ENCODE assay signal across 8 cellular contexts in the genomic region with DNA sequence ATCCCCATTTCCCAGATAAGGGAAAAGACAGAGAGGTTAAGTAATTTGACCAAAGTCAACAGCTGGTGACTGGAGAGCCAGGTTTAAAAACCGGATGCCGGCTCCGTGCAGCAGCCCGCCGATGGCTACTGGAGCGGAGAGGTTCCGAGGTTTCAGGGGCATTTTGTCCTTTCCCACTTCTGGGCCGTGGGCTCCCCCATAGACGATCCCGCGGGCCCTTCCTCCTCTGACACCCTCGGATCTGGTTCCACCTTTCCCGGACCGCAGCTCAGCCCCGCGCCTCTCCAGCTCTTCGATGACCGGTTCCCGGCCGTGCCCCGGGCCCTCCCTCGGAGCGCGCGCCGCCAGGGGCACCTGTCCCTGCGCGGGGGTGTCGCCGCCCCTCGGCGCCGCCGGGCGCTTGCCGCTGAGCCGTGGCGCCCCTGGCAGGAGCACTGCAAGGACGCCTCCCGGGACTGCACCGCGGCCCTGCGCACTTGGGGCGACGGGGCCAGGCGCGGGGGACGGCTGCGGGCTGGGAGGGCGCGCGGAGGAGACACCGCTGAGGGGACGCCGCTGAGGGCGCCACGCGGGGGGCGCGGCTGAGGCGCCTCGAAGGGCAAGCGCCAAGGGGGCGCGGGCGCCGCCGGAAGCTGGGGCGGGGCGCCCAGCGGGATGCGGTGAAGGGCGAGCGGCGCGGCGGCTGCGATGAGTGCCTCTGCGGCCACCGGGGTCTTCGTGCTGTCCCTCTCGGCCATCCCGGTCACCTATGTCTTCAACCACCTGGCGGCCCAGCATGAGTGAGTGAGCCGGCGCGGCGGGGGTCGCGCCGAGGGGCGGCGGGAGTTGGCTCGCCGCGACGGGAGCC. TPM values are rescaled to one million over a fixed set of nuclear protein-coding genes. Genes with fewer than 3 reads are reported as not detected.
DNase-seq lines count a peak whose midpoint lies in the region; ATAC-seq and TF ChIP-seq lines count a peak whose summit lies in the region.

A gene (plus strand): TSS at position 652 of the 847 bp plus-strand sequence. CDS start 36 bp downstream, at position 688.

- H3K27ac Mint-ChIP-seq in WTC11, result no peak within 1 kb of the TSS
- H3K27ac Mint-ChIP-seq in naive thymus-derived CD4-positive, alpha-beta T cell, result peak within 1 kb of the TSS in 1 of 9 donors; percentile 90

- H3K27ac ChIP-seq in GM23248 (no peak within 1 kb of the TSS), esophagus (ENCODE audit: low read depth in 2 of 2, low read length in 1 of 2) (peak within 1 kb of the TSS in 1 of 2 donors; percentile 56)
- no peak within 1 kb of the TSS for H3K27ac ChIP-seq in naive thymus-derived CD4-positive, alpha-beta T cell (ENCODE audit: low read depth, low read length)

- peaks cover 52% of the 10 kb centered on the region for H3K27me3 Mint-ChIP-seq in WTC11 (ENCODE audit: low read depth)
- peaks cover 26 to 66% (median 53%) of the 10 kb centered on the region in 5 donors for H3K27me3 Mint-ChIP-seq in naive thymus-derived CD4-positive, alpha-beta T cell

- H3K9me3 Mint-ChIP-seq in WTC11, result peaks cover 9% of the 10 kb centered on the region
- peaks cover 0 to 7% (median 0%) of the 10 kb centered on the region in 11 donors for H3K9me3 Mint-ChIP-seq in naive thymus-derived CD4-positive, alpha-beta T cell

- peak; percentile 79 for DNase-seq in D341Med (ENCODE audit: low spot score)
- DNase-seq in GM23248, result peak; percentile 21
- peak; percentile 26 for DNase-seq in WTC11 (ENCODE audit: low spot score)
- DNase-seq in naive thymus-derived CD4-positive, alpha-beta T cell, result peak in 3 of 9 donors; percentile 13 to 62 (median 14)
- DNase-seq in A172 (ENCODE audit: low spot score), result no peak
- DNase-seq in amniotic stem cell (lab: John Stamatoyannopoulos, UW), result no peak
- DNase-seq in GOT3 (lab: John Stamatoyannopoulos, UW), result no peak

- 3 to 4% methylated on average over 17 to 84 of the region's 97 CpGs for WGBS in GM23248 (ENCODE audit: low coverage in 1 of 2, low lambda C conversion rate in 2 of 2, missing lambda C conversion rate in 2 of 2), 2 experiments
- WGBS in esophagus, 2 donors, result 1 to 2% methylated on average over 81 to 97 of the region's 97 CpGs

- peak; percentile 61 for ATAC-seq in WTC11
- peak; percentile 41 for ATAC-seq in naive thymus-derived CD4-positive, alpha-beta T cell

- intact Hi-C loops in naive thymus-derived CD4-positive, alpha-beta T cell (cut with micrococcal nuclease), result loop anchor here in 1 of 2 donors (1.0 to 5.0 kb wide), 3 partner anchors 55 to 298 kb away; a partner anchor contains a TSS

- POLR2A ChIA-PET in WTC11 (lab: Charles Lee), result interaction anchor here (0.7 to 1.1 kb wide), 3 partner anchors 38 to 101 kb away, joined by 3 read pairs; no protein-coding TSS in a partner anchor
- POLR2A ChIA-PET in naive thymus-derived CD4-positive, alpha-beta T cell (lab: Charles Lee), result interaction anchor here (0.6 kb wide), 1 partner anchor 9 kb away, joined by 4 read pairs; no protein-coding TSS in a partner anchor

- H3K27me3 ChIP-seq in GM23248 (replicated peaks; ENCODE audit: insufficient read depth) (peaks cover 40% of the 10 kb centered on the region), esophagus (ENCODE audit: control insufficient read depth in 1 of 2, insufficient read depth in 2 of 2, low read length in 2 of 2) (peaks cover 0 to 16% of the 10 kb centered on the region in 2 donors)
- no peaks in the 10 kb centered on the region for H3K27me3 ChIP-seq in naive thymus-derived CD4-positive, alpha-beta T cell (ENCODE audit: control insufficient read depth in 2 of 2, insufficient read depth in 2 of 2, low read length in 2 of 2)

- TF ChIP-seq CTCF in WTC11 (IDR thresholded peaks at IDR 0.05), result no peak

- H3F3A ChIP-seq in GM23248 (ENCODE audit: insufficient read depth), result no peaks in the 10 kb centered on the region

- no peaks in the 10 kb centered on the region for H3K79me2 ChIP-seq in GM23248 (ENCODE audit: insufficient read depth)

- H3K36me3 Mint-ChIP-seq in WTC11, result no peaks in the 10 kb centered on the region
- peaks cover 0 to 25% (median 3%) of the 10 kb centered on the region in 5 donors for H3K36me3 Mint-ChIP-seq in naive thymus-derived CD4-positive, alpha-beta T cell

- H3K9me3 ChIP-seq in GM23248 (ENCODE audit: low read depth), result no peaks in the 10 kb centered on the region
- H3K9me3 ChIP-seq in esophagus (ENCODE audit: control insufficient read depth in 2 of 2, insufficient read depth in 1 of 2, low read depth in 1 of 2, low read length in 1 of 2), result no peaks in the 10 kb centered on the region
- no peaks in the 10 kb centered on the region for H3K9me3 ChIP-seq in naive thymus-derived CD4-positive, alpha-beta T cell (ENCODE audit: control insufficient read depth in 2 of 3, low read length in 3 of 3)

- peaks cover 9% of the 10 kb centered on the region for H3K4me1 Mint-ChIP-seq in WTC11
- H3K4me1 Mint-ChIP-seq in naive thymus-derived CD4-positive, alpha-beta T cell, result peaks cover 11 to 35% (median 17%) of the 10 kb centered on the region in 7 donors

- H3K9me2 ChIP-seq in GM23248 (ENCODE audit: insufficient read depth), result no peaks in the 10 kb centered on the region

- peak within 1 kb of the TSS; percentile 42 for H3K4me2 ChIP-seq in GM23248 (ENCODE audit: unreplicated experiment)

- peak within 1 kb of the TSS; percentile 63 for H3K4me3 ChIP-seq in GM23248
- peak within 1 kb of the TSS; percentile 45 to 49 for H3K4me3 ChIP-seq in esophagus (ENCODE audit: low read depth in 1 of 2, low read length in 2 of 2)
- H3K4me3 ChIP-seq in naive thymus-derived CD4-positive, alpha-beta T cell (ENCODE audit: low read length), result peak within 1 kb of the TSS; percentile 22

- H4K20me1 ChIP-seq in GM23248 (ENCODE audit: insufficient read depth), result no peaks in the 10 kb centered on the region

- H3K9ac ChIP-seq in GM23248, result no peak within 1 kb of the TSS

- CTCF ChIA-PET in WTC11 (lab: Charles Lee), result interaction anchor here (0.8 to 1.2 kb wide), 3 partner anchors 16 to 329 kb away, joined by 3 read pairs; a partner anchor contains a TSS
- CTCF ChIA-PET in naive thymus-derived CD4-positive, alpha-beta T cell (lab: Charles Lee), result no interaction called here

- H3K4me3 Mint-ChIP-seq in WTC11, result peak within 1 kb of the TSS; percentile 75
- H3K4me3 Mint-ChIP-seq in naive thymus-derived CD4-positive, alpha-beta T cell, result peak within 1 kb of the TSS; percentile 75 to 97 (median 78)

- H3K36me3 ChIP-seq in GM23248 (ENCODE audit: low read depth) (no peaks in the 10 kb centered on the region), esophagus (ENCODE audit: control insufficient read depth in 2 of 2, insufficient read depth in 2 of 2, low read length in 1 of 2) (no peaks in the 10 kb centered on the region)
- H3K36me3 ChIP-seq in naive thymus-derived CD4-positive, alpha-beta T cell (ENCODE audit: control insufficient read depth in 2 of 3, insufficient read depth in 3 of 3, low read length in 3 of 3), result no peaks in the 10 kb centered on the region

- peak within 1 kb of the TSS; percentile 71 for H2AFZ ChIP-seq in GM23248

- in situ Hi-C loops in GM23248 (cut with MboI), result no loop called here

- H3K4me1 ChIP-seq in GM23248 (ENCODE audit: insufficient read depth) (no peaks in the 10 kb centered on the region), esophagus (ENCODE audit: control insufficient read depth in 2 of 2, insufficient read depth in 2 of 2, low read length in 1 of 2) (peaks cover 0 to 8% of the 10 kb centered on the region in 2 donors)
- H3K4me1 ChIP-seq in naive thymus-derived CD4-positive, alpha-beta T cell (ENCODE audit: control insufficient read depth in 2 of 2, insufficient read depth in 2 of 2, low read length in 2 of 2), result peaks cover 0 to 10% of the 10 kb centered on the region in 2 donors

TF ChIP-seq in WTC11, 78 proteins besides CTCF, POLR2A, EP300 and RAD21 (continues in another document):
- TF ChIP-seq, protein P1, sequence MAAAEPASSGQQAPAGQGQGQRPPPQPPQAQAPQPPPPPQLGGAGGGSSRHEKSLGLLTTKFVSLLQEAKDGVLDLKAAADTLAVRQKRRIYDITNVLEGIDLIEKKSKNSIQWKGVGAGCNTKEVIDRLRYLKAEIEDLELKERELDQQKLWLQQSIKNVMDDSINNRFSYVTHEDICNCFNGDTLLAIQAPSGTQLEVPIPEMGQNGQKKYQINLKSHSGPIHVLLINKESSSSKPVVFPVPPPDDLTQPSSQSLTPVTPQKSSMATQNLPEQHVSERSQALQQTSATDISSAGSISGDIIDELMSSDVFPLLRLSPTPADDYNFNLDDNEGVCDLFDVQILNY (CRISPR knock-in tag; IDR thresholded peaks at IDR 0.05), result no peak
- TF ChIP-seq, protein P2, sequence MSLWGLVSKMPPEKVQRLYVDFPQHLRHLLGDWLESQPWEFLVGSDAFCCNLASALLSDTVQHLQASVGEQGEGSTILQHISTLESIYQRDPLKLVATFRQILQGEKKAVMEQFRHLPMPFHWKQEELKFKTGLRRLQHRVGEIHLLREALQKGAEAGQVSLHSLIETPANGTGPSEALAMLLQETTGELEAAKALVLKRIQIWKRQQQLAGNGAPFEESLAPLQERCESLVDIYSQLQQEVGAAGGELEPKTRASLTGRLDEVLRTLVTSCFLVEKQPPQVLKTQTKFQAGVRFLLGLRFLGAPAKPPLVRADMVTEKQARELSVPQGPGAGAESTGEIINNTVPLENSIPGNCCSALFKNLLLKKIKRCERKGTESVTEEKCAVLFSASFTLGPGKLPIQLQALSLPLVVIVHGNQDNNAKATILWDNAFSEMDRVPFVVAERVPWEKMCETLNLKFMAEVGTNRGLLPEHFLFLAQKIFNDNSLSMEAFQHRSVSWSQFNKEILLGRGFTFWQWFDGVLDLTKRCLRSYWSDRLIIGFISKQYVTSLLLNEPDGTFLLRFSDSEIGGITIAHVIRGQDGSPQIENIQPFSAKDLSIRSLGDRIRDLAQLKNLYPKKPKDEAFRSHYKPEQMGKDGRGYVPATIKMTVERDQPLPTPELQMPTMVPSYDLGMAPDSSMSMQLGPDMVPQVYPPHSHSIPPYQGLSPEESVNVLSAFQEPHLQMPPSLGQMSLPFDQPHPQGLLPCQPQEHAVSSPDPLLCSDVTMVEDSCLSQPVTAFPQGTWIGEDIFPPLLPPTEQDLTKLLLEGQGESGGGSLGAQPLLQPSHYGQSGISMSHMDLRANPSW (CRISPR knock-in tag; conservative IDR thresholded peaks at IDR 0.05; ENCODE audit: low read depth), result no peak

RNA-seq across cellular contexts. Expression of the gene that starts here (rescaled TPM):
- not detected in 2 replicates for total RNA-seq in GM23248 (2014; rRNA removed; shearing (Covaris generic))
- polyA plus RNA-seq in GM23248 (2016; fragmentation: Nextera tagmentation; extraction: Ambion mirVana), result 0.14 TPM in 1 of 2 replicates, not detected in the other
- 0.48 to 0.79 TPM (median 0.60 TPM) in 3 replicates for total RNA-seq in WTC11 (2021)
- 1 to 10 TPM in 1 of 2 donors, under 1 TPM in 1; 0.75 to 1.1 TPM for polyA plus RNA-seq in esophagus
- 10 to 100 TPM in 1 of 5 experiments, 1 to 10 TPM in 2, under 1 TPM in 2; 0.41 to 10.1 (median 1.3) TPM for total RNA-seq in naive thymus-derived CD4-positive, alpha-beta T cell
- polyA plus RNA-seq in naive thymus-derived CD4-positive, alpha-beta T cell, result under 1 TPM in 1 of 2 donors, not detected in 1; 0.33 TPM
- 0.14 TPM in 1 of 2 replicates, not detected in the other for total RNA-seq in A172 (2014; rRNA removed; shearing (Covaris generic))

Comparison
In these comparisons a context has a peak if more than half of its experiments do, and no peak if none do; other contexts are left out.
1. Peak in DNase-seq, H3K4me3 ChIP-seq and H3K4me2 ChIP-seq in GM23248; RNA of the gene not detected or under 1 TPM.
2. Peak in DNase-seq and ATAC-seq in WTC11; RNA of the gene not detected or under 1 TPM.